In the genomic region with DNA sequence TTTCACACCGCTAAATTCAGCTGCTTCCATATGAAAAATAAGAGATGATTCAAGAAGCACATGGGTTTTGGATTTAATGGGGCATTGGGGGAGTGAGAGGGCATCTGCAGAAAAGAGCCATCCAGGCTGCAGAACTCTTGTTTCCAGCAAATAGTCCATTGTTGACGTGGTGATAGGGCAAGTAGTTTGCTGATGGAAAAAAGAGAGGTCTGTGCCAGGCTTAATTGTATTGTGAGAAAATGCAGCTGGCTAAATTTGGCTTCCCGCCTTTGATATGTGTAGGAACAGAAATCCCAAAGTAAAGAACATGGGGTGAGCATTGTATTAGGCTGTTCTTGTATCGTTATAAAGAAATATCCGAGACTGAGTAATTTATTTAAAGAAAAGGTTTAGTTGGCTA, we compare ENCODE assay signal across 21 cellular contexts.
"Had no signal": no experiment of that assay in that cellular context is flagged by ENCODE, and none has a peak within 500 bp of the region (broad histone marks: within the 10 kb centered on the region; RNA-seq: fewer than 3 reads in every experiment).

No MANE protein-coding gene starts in this region.

- H3K4me1 Mint-ChIP-seq: activated naive CD8-positive, alpha-beta T cell treated with anti-CD3 and anti-CD28 coated beads for 36 hours; naive thymus-derived CD4-positive, alpha-beta T cell; T-cell had no signal

- H3K9me3 Mint-ChIP-seq: activated B cell treated with CpG ODN at 0.5 μM for 24 hours; activated CD4-positive, alpha-beta memory T cell treated with anti-CD3 and anti-CD28 coated beads for 36 hours; activated naive CD8-positive, alpha-beta T cell treated with anti-CD3 and anti-CD28 coated beads for 36 hours; effector memory CD8-positive, alpha-beta T cell; T-cell had no signal

- H3K27me3 Mint-ChIP-seq: activated B cell treated with CpG ODN at 0.5 μM for 24 hours had no signal

- H3K27ac ChIP-seq: foreskin keratinocyte, left ventricle myocardium inferior, ovary, right lobe of liver, tibial nerve, uterus had no signal

- DNase-seq: activated B cell treated with CpG ODN at 0.5 μM for 24 hours; activated CD4-positive, alpha-beta memory T cell treated with anti-CD3 and anti-CD28 coated beads for 36 hours; activated CD4-positive, alpha-beta T cell treated with anti-CD3 and anti-CD28 coated beads for 4 hours; activated naive CD4-positive, alpha-beta T cell; activated naive CD8-positive, alpha-beta T cell treated with anti-CD3 and anti-CD28 coated beads for 36 hours; activated T-cell treated with anti-CD3 and anti-CD28 coated beads for 4 hours; amniotic stem cell; caudate nucleus; effector memory CD8-positive, alpha-beta T cell; foreskin keratinocyte; left ventricle myocardium inferior; mesenchymal stem cell; naive thymus-derived CD4-positive, alpha-beta T cell; right lobe of liver; small intestine; stimulated activated CD4-positive, alpha-beta T cell treated with anti-CD3 and anti-CD28 coated beads, Interleukin-15, amount 100 ng/mL, for 24 hours; stimulated activated CD4-positive, alpha-beta T cell treated with anti-CD3 and anti-CD28 coated beads, Interleukin-4, amount 100 ng/mL, for 1 hour; T-cell; uterus had no signal

- H3K4me3 Mint-ChIP-seq: activated B cell treated with CpG ODN at 0.5 μM for 24 hours; activated CD4-positive, alpha-beta memory T cell treated with anti-CD3 and anti-CD28 coated beads for 36 hours; activated naive CD8-positive, alpha-beta T cell treated with anti-CD3 and anti-CD28 coated beads for 36 hours; effector memory CD8-positive, alpha-beta T cell; T-cell had no signal

- H3K36me3 Mint-ChIP-seq: activated CD4-positive, alpha-beta memory T cell treated with anti-CD3 and anti-CD28 coated beads for 36 hours; activated naive CD8-positive, alpha-beta T cell treated with anti-CD3 and anti-CD28 coated beads for 36 hours; naive thymus-derived CD4-positive, alpha-beta T cell; T-cell had no signal

- H3K27ac Mint-ChIP-seq: activated B cell treated with CpG ODN at 0.5 μM for 24 hours; activated CD4-positive, alpha-beta memory T cell treated with anti-CD3 and anti-CD28 coated beads for 36 hours; activated naive CD8-positive, alpha-beta T cell treated with anti-CD3 and anti-CD28 coated beads for 36 hours; effector memory CD8-positive, alpha-beta T cell; naive thymus-derived CD4-positive, alpha-beta T cell; T-cell had no signal
